30 cellular contexts compared by ENCODE assay signal in genomic region chr20:20721489-20721888, GRCh38.
"Had no signal": no experiment of that assay in that cellular context is flagged by ENCODE, and none has a peak within 500 bp of the region (broad histone marks: within the 10 kb centered on the region; RNA-seq: fewer than 3 reads in every experiment).

No MANE protein-coding gene starts in this region.

- H3K9me3 ChIP-seq: heart left ventricle, psoas muscle, stomach, thyroid gland, upper lobe of left lung, vagina had no signal

- FAIRE-seq: TTC549 had no signal

- ATAC-seq: activated T-cell treated with anti-CD3 and anti-CD28 coated beads, Interleukin-2, amount 50 U/mL, for 4 hours; activated T-helper 17 cell treated with anti-CD3 and anti-CD28 coated beads, Interleukin-2, amount 50 U/mL, for 72 hours; esophagus mucosa; heart left ventricle; naive thymus-derived CD4-positive, alpha-beta T cell; psoas muscle; stimulated activated naive B cell treated with anti-CD40 and anti-IgM and Interleukin-4, amounts not matched to agents 10 μg/mL and 1 μg/mL and 100 μg/mL, for 72 hours had no signal

- H3K27me3 ChIP-seq: heart left ventricle, neural progenitor cell, stomach, thyroid gland, upper lobe of left lung, vagina had no signal

- H2AFZ ChIP-seq: neural progenitor cell, parathyroid adenoma had no signal

- DNase-seq: activated CD4-positive, alpha-beta memory T cell treated with anti-CD3 and anti-CD28 coated beads, Interleukin-2, amount 10 ng/mL, durations not matched to agents 7 days and 5 days; activated CD4-positive, alpha-beta T cell treated with anti-CD3 and anti-CD28 coated beads for 1 hour; activated CD4-positive, alpha-beta T cell treated with anti-CD3 and anti-CD28 coated beads, Interleukin-2, amount 10 ng/mL, durations not matched to agents 7 days and 5 days; activated CD8-positive, alpha-beta memory T cell treated with anti-CD3 and anti-CD28 coated beads, Interleukin-2, amount 50 U/mL, for 48 hours; activated gamma-delta T cell treated with Interleukin-2 at 50 U/mL for 16 hours; activated naive CD4-positive, alpha-beta T cell treated with anti-CD3 and anti-CD28 coated beads, Interleukin-2, amount 50 U/mL, for 16 hours; activated T-cell treated with anti-CD3 and anti-CD28 coated beads, Interleukin-2, amount 50 U/mL, for 4 hours; amygdala; caudate nucleus; cortex of kidney; foreskin fibroblast; heart left ventricle; hypothalamus; naive thymus-derived CD4-positive, alpha-beta T cell; occipital lobe; psoas muscle; stimulated activated CD4-positive, alpha-beta T cell treated with anti-CD3 and anti-CD28 coated beads, Interleukin-1b, Interleukin-23, amount 100 ng/mL, for 48 hours; stimulated activated naive B cell treated with anti-CD40 and anti-IgM and Interleukin-4, amounts not matched to agents 10 μg/mL and 1 μg/mL and 100 μg/mL, for 72 hours; stomach; T-helper 9 cell; thyroid gland; upper lobe of left lung; WERI-Rb-1 had no signal

- H3K4me1 ChIP-seq: heart left ventricle, neural progenitor cell, psoas muscle, stomach, thyroid gland, upper lobe of left lung, vagina had no signal

- H3K27ac ChIP-seq: heart left ventricle, neural progenitor cell, parathyroid adenoma, psoas muscle, stomach, thyroid gland, upper lobe of left lung, vagina, WERI-Rb-1 had no signal

- H3K36me3 ChIP-seq: heart left ventricle, neural progenitor cell, stomach, thyroid gland, upper lobe of left lung, vagina, WERI-Rb-1 had no signal

- H3K4me2 ChIP-seq: neural progenitor cell, smooth muscle cell had no signal

- H3K4me3 ChIP-seq: heart left ventricle, neural progenitor cell, psoas muscle, smooth muscle cell, stomach, thyroid gland, upper lobe of left lung, vagina had no signal

- H3K79me2 ChIP-seq: parathyroid adenoma had no signal

- H3K9ac ChIP-seq: neural progenitor cell, parathyroid adenoma had no signal
